In genomic region chr12:125048981-125049322, GRCh38 we compare ENCODE assay signal across 8 cellular contexts. TPM values are rescaled to one million over a fixed set of nuclear protein-coding genes. Genes with fewer than 3 reads are reported as not detected.
DNase-seq lines count a peak whose midpoint lies in the region; ATAC-seq, FAIRE-seq and TF ChIP-seq lines count a peak whose summit lies in the region.
"Not testable (repeated sequence)": the region's sequence is repeated elsewhere in the genome, so short reads cannot be mapped to it uniquely, and the experiment has no call there.

No MANE protein-coding gene starts in this region.

- H3K4me3 ChIP-seq in ACC112 (ENCODE audit: low read depth, low read length) (peak overlapping the region; percentile 77), astrocyte of the cerebellum (ENCODE audit: low read depth, low read length) (peak overlapping the region; percentile 66), epithelial cell of proximal tubule (ENCODE audit: low read depth, low read length) (peak overlapping the region; percentile 78), keratinocyte (ENCODE audit: control insufficient read depth in 2 of 3, extremely low read depth in 1 of 3, insufficient read depth in 2 of 3, low read depth in 1 of 3, low read length in 3 of 3) (peak overlapping the region; percentile 31 to 60 (median 40)), neural cell (ENCODE audit: low read length) (peak overlapping the region; percentile 50), stomach smooth muscle (ENCODE audit: low read length in 2 of 2) (peak overlapping the region; percentile 87 to 90)
- H3K4me3 ChIP-seq in HEK293 (ENCODE audit: low read depth, low read length) = not testable (repeated sequence)

- TF ChIP-seq EP300 in neural cell (conservative IDR thresholded peaks at IDR 0.05; ENCODE audit: poor library complexity, severe bottlenecking) = not testable (repeated sequence)

- in situ Hi-C loops in astrocyte of the cerebellum (cut with HindIII; ENCODE audit: low sequenced_read_pairs) = not testable (repeated sequence)

- H3K9me1 ChIP-seq in keratinocyte (ENCODE audit: control insufficient read depth, extremely low read depth, insufficient read depth, low read length) = not testable (repeated sequence)

- H3K4me2 ChIP-seq in keratinocyte (ENCODE audit: control insufficient read depth, extremely low read depth, insufficient read depth, low read depth, low read length) = peak overlapping the region; percentile 70
- H3K4me2 ChIP-seq in neural cell (ENCODE audit: low read length) = not testable (repeated sequence)

- not testable (repeated sequence) for FAIRE-seq in keratinocyte (lab: Jason Lieb, UNC)

- not testable (repeated sequence) for H3K9me3 ChIP-seq in HEK293 (ENCODE audit: control insufficient read depth, insufficient read depth, low read depth, low read length); keratinocyte (ENCODE audit: control insufficient read depth, low read depth, low read length); neural cell (ENCODE audit: low read length); stomach smooth muscle (ENCODE audit: control insufficient read depth in 2 of 2, low read length in 2 of 2)

- not testable (repeated sequence) for H3K79me2 ChIP-seq in ACC112 (ENCODE audit: control insufficient read depth, insufficient read depth, low read length, unreplicated experiment); keratinocyte (ENCODE audit: control insufficient read depth, insufficient read depth, low read length); neural cell (replicated peaks; ENCODE audit: insufficient read depth, low read length)

- H3K27ac ChIP-seq in ACC112 (ENCODE audit: low read depth, low read length); keratinocyte (ENCODE audit: control insufficient read depth, insufficient read depth, low read length); neural cell (ENCODE audit: low read length); stomach smooth muscle (ENCODE audit: low read length): not testable (repeated sequence)
- H3K27ac ChIP-seq in HEK293 (ENCODE audit: extremely low read depth, low read depth, low read length) = peak overlapping the region; percentile 1; the same call in 1 of the 2 replicates

- not testable (repeated sequence) for H3K9me3 Mint-ChIP-seq in WTC11

- H3K27me3 Mint-ChIP-seq in WTC11 (ENCODE audit: low read depth) = not testable (repeated sequence)

- not testable (repeated sequence) for H3K27me3 ChIP-seq in ACC112 (ENCODE audit: insufficient read depth, low read length); keratinocyte (ENCODE audit: control insufficient read depth, extremely low read depth, insufficient read depth, low read length); neural cell (ENCODE audit: insufficient read depth, low read depth, low read length); stomach smooth muscle (ENCODE audit: control insufficient read depth in 1 of 2, insufficient read depth in 2 of 2, low read length in 2 of 2)

- POLR2A ChIA-PET in HEK293 (lab: Yijun Ruan, JAX) = interaction anchor here (1.0 to 1.6 kb wide), 5 partner anchors 10 to 134 kb away, joined by 3 to 23 read pairs (median 5); partner anchors contain the start of genes AACS and UBC
- POLR2A ChIA-PET in WTC11 (lab: Charles Lee) = interaction anchor here (0.5 to 1.3 kb wide), 2 partner anchors 16 to 17 kb away, joined by 3 to 12 read pairs; partner anchors contain the start of gene AACS

- H3K27ac Mint-ChIP-seq in WTC11 = peak overlapping the region; percentile 96

- H3K9ac ChIP-seq in keratinocyte (ENCODE audit: control insufficient read depth, extremely low read depth, insufficient read depth, low read length) = peak overlapping the region; percentile 13
- not testable (repeated sequence) for H3K9ac ChIP-seq in neural cell (ENCODE audit: low read length)
- peak overlapping the region; percentile 57 to 58 for H3K9ac ChIP-seq in stomach smooth muscle (ENCODE audit: low read length in 2 of 2)

- not testable (repeated sequence) for H3K9me2 ChIP-seq in neural cell (ENCODE audit: insufficient read depth, low read length)

- not testable (repeated sequence) for H3K36me3 ChIP-seq in ACC112 (ENCODE audit: insufficient read depth, low read length); HEK293 (ENCODE audit: control insufficient read depth in 2 of 2, insufficient read depth in 1 of 2, low read length in 2 of 2); keratinocyte (ENCODE audit: control insufficient read depth in 2 of 2, extremely low read depth in 1 of 2, insufficient read depth in 2 of 2, low read length in 2 of 2); neural cell (ENCODE audit: insufficient read depth, low read length); stomach smooth muscle (ENCODE audit: control insufficient read depth in 2 of 2, insufficient read depth in 2 of 2, low read length in 2 of 2)

- H2AFZ ChIP-seq in ACC112 (ENCODE audit: low read length, unreplicated experiment) (peak overlapping the region; percentile 90), keratinocyte (ENCODE audit: control insufficient read depth, low read length) (peak overlapping the region; percentile 70)
- not testable (repeated sequence) for H2AFZ ChIP-seq in neural cell (ENCODE audit: low read depth, low read length)

- not testable (repeated sequence) for TF ChIP-seq RAD21 in neural cell (conservative IDR thresholded peaks at IDR 0.05)

- not testable (repeated sequence) for H3K36me3 Mint-ChIP-seq in WTC11

- CTCF ChIA-PET in HEK293 (lab: Yijun Ruan, JAX) (interaction anchor here (0.6 to 1.2 kb wide), 2 partner anchors 17 to 109 kb away, joined by 3 read pairs; no protein-coding TSS in a partner anchor), WTC11 (lab: Charles Lee) (interaction anchor here (0.8 to 1.8 kb wide), 7 partner anchors 10 to 142 kb away, joined by 3 to 19 read pairs (median 5); partner anchors contain the start of gene AACS)

- H3K4me1 Mint-ChIP-seq in WTC11 = not testable (repeated sequence)

- H3F3A ChIP-seq in neural cell (ENCODE audit: insufficient read depth, low read length, poor library complexity, severe bottlenecking) = not testable (repeated sequence)

- not testable (repeated sequence) for TF ChIP-seq CTCF in HEK293 (tag by site-specific recombination; IDR thresholded peaks at IDR 0.05); WTC11 (IDR thresholded peaks at IDR 0.05); astrocyte of the cerebellum (IDR thresholded peaks at IDR 0.05; ENCODE audit: low read depth, low read length, missing control alignments); epithelial cell of proximal tubule (conservative IDR thresholded peaks at IDR 0.05; ENCODE audit: low read depth, low read length); keratinocyte (optimal IDR thresholded peaks at IDR 0.05 in 1 of 3, IDR thresholded peaks at IDR 0.05 in 1 of 3, conservative IDR thresholded peaks at IDR 0.05 in 1 of 3; ENCODE audit: extremely low read depth in 1 of 3, insufficient read depth in 2 of 3, low read length in 3 of 3); neural cell (IDR thresholded peaks at IDR 0.05; ENCODE audit: poor library complexity, severe bottlenecking)

- dilution Hi-C loops in keratinocyte (cut with MboI; ENCODE audit: extremely low pct_ligation_motif_present, low sequenced_read_pairs) = not testable (repeated sequence)

- DNase-seq in WTC11 (ENCODE audit: low spot score); astrocyte of the cerebellum (ENCODE audit: low read depth); epithelial cell of proximal tubule (ENCODE audit: low read depth); keratinocyte (ENCODE audit: low read depth, low spot score): not testable (repeated sequence)

- H4K20me1 ChIP-seq in keratinocyte (ENCODE audit: control insufficient read depth, extremely low read depth, insufficient read depth, low read length); neural cell (ENCODE audit: insufficient read depth): not testable (repeated sequence)

- H3K4me1 ChIP-seq in ACC112 (ENCODE audit: control insufficient read depth, insufficient read depth, low read length, unreplicated experiment); HEK293 (ENCODE audit: control insufficient read depth, insufficient read depth, low read length); keratinocyte (ENCODE audit: control insufficient read depth, extremely low read depth, insufficient read depth, low read length); stomach smooth muscle (ENCODE audit: control insufficient read depth, insufficient read depth, low read length): not testable (repeated sequence)

- H3K4me3 Mint-ChIP-seq in WTC11 = peak overlapping the region; percentile 81

- not testable (repeated sequence) for ATAC-seq in WTC11

RNA-seq across cellular contexts. Expression of gene AACS, which starts 16.3 kb away (rescaled TPM):
- total RNA-seq in WTC11 (2021) (44.1 to 54.0 TPM (median 47.0 TPM) in 3 replicates), epithelial cell of proximal tubule (20.6 and 35.2 TPM in 2 replicates)
- polyA plus RNA-seq in keratinocyte (23.9 to 37.8 TPM (median 27.0 TPM) in 3 replicates), neural cell (33.2 and 34.3 TPM in 2 replicates)
- polyA plus RNA-seq in keratinocyte (2011; ENCODE audit: low read depth) = 13.5 TPM
- polyA plus RNA-seq in keratinocyte (2011; cell fraction: cytosol; rRNA removed) = 23.5 and 30.2 TPM in 2 replicates
- polyA plus RNA-seq in keratinocyte (2011; cell fraction: nucleus; rRNA removed) = 57.6 and 63.0 TPM in 2 replicates
- polyA plus RNA-seq in keratinocyte (2012; ENCODE audit: low replicate concordance) = 25.9 and 37.1 TPM in 2 replicates
- polyA minus RNA-seq in keratinocyte (35.8 to 66.5 TPM (median 56.4 TPM) in 3 replicates), neural cell (35.3 and 36.3 TPM in 2 replicates)
- 29.4 TPM for polyA minus RNA-seq in keratinocyte (2011; cell fraction: cytosol; rRNA and poly(A)+ RNA removed)
- polyA minus RNA-seq in keratinocyte (2011; cell fraction: nucleus; rRNA and poly(A)+ RNA removed) = 28.7 and 33.9 TPM in 2 replicates

RNA-seq across cellular contexts. Expression of gene BRI3BP, which starts 55.5 kb away (rescaled TPM):
- 11.5 to 11.9 TPM (median 11.8 TPM) in 3 replicates for total RNA-seq in WTC11 (2021)
- total RNA-seq in epithelial cell of proximal tubule = 16.0 and 25.7 TPM in 2 replicates
- 5.5 to 11.6 TPM (median 10.0 TPM) in 3 replicates for polyA plus RNA-seq in keratinocyte
- 2.3 TPM for polyA plus RNA-seq in keratinocyte (2011; ENCODE audit: low read depth)
- polyA plus RNA-seq in keratinocyte (2011; cell fraction: cytosol; rRNA removed) = 4.1 and 5.9 TPM in 2 replicates
- polyA plus RNA-seq in keratinocyte (2011; cell fraction: nucleus; rRNA removed) = 7.9 and 9.1 TPM in 2 replicates
- polyA plus RNA-seq in keratinocyte (2012; ENCODE audit: low replicate concordance) = 4.8 and 11.2 TPM in 2 replicates
- 6.4 to 13.2 TPM (median 11.1 TPM) in 3 replicates for polyA minus RNA-seq in keratinocyte
- 8.2 TPM for polyA minus RNA-seq in keratinocyte (2011; cell fraction: cytosol; rRNA and poly(A)+ RNA removed)
- 9.5 and 14.2 TPM in 2 replicates for polyA minus RNA-seq in keratinocyte (2011; cell fraction: nucleus; rRNA and poly(A)+ RNA removed)
- 10.1 and 11.0 TPM in 2 replicates for polyA plus RNA-seq in neural cell
- 21.9 and 24.1 TPM in 2 replicates for polyA minus RNA-seq in neural cell
